In the genomic region with DNA sequence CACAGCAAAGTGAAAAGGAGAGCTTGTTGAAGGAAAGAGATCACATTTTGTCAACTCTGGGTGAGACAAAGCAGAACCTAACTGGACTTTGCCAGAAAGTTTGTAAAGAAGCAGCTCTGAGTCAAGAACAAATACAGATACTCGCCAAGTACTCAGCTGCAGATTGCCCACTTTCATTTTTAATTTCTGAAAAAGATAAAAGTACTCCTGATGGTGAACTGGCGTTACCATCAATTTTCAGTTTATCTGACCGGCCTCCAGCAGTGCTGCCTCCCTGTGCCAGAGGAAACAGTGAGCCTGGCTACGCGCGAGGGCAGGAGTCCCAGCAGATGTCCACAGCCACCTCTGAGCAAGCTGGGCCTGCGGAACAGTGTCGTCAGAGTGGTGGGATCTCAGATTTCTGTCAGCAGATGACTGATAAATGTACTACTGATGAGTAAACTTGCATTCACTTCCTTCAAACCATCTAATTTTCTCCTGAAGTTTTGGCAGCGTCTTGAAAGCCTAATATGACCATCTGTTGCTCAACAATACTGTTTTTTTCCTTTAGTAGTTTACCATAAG, we compare ENCODE assay signal across 8 cellular contexts.
DNase-seq lines count a peak whose midpoint lies in the region; ATAC-seq and TF ChIP-seq lines count a peak whose summit lies in the region.

No MANE protein-coding gene starts in this region.

- POLR2A ChIA-PET in GM10248 (lab: Yijun Ruan, JAX) = interaction anchor here (0.8 kb wide), 1 partner anchor 42 kb away, joined by 3 read pairs; no protein-coding TSS in a partner anchor

- peak; percentile 50 for DNase-seq in GM10248 (ENCODE audit: extremely low spot score)
- DNase-seq in activated CD8-positive, alpha-beta memory T cell treated with anti-CD3 and anti-CD28 coated beads for 48 hours (ENCODE audit: low read depth in 2 of 3, low spot score in 2 of 3) = peak in 2 of 3 experiments; percentile 42 to 44
- peak; percentile 42 for DNase-seq in glomerular visceral epithelial cell (ENCODE audit: extremely low spot score)
- peak in 3 of 4 experiments; percentile 24 to 59 (median 30) for DNase-seq in stimulated activated CD4-positive, alpha-beta T cell treated with anti-CD3 and anti-CD28 coated beads, Interleukin-1b, Interleukin-23, amount 100 ng/mL, for 24 hours (ENCODE audit: low read depth in 4 of 4, low spot score in 1 of 4)
- DNase-seq in NCI-H187 treated with DMSO at 0.1 percent for 48 hours (lab: John Stamatoyannopoulos, UW) = no peak
- no peak for DNase-seq in activated gamma-delta T cell (lab: John Stamatoyannopoulos, UW)
- DNase-seq in SHP77 (lab: John Stamatoyannopoulos, UW) = no peak

- no peak for TF ChIP-seq CTCF in GM10248 (IDR thresholded peaks at IDR 0.05; ENCODE audit: control extremely low read depth, extremely low read depth, low read depth, missing control alignments)

- CTCF ChIA-PET in GM10248 (lab: Yijun Ruan, JAX) = interaction anchor here (1.1 to 2.7 kb wide), 6 partner anchors 11 to 41 kb away, joined by 3 to 10 read pairs (median 4); no protein-coding TSS in a partner anchor

- ATAC-seq in HG02885 (IDR thresholded peaks at IDR 0.05; ENCODE audit: poor library complexity, unreplicated experiment) = peak; percentile 69

Comparison
In these comparisons a context has a peak if more than half of its experiments do, and no peak if none do; other contexts are left out.
1. DNase-seq: peak in GM10248 (single experiment), activated CD8-positive, alpha-beta memory T cell treated with anti-CD3 and anti-CD28 coated beads for 48 hours (2 of 3), glomerular visceral epithelial cell (single experiment) and stimulated activated CD4-positive, alpha-beta T cell treated with anti-CD3 and anti-CD28 coated beads, Interleukin-1b, Interleukin-23, amount 100 ng/mL, for 24 hours (3 of 4); none in NCI-H187 treated with DMSO at 0.1 percent for 48 hours (single experiment), activated gamma-delta T cell (single experiment) and SHP77 (0 of 2).